In the genomic region with DNA sequence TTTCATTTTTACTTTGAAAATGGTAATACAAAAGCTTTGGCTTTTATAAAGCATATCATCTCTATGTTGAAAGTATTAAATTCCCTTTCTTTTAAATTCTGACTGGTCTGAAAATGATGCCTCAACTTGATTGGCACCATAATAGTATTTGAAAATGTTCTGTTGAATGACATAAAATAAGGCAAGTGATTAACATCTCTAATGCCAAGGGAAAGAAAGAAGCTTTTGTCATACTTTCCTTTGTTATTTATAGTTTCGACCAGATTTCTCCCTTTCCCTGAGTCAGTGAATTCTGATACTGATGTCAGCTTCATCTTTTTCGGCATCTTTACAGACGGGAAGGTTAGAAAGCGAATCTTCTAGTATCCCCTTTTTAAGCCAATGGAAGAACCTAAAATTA, we compare ENCODE assay signal across 30 cellular contexts.
"Had no signal": no experiment of that assay in that cellular context is flagged by ENCODE, and none has a peak within 500 bp of the region (broad histone marks: within the 10 kb centered on the region; RNA-seq: fewer than 3 reads in every experiment).

No MANE protein-coding gene starts in this region.

- DNase-seq: activated CD4-positive, alpha-beta T cell treated with anti-CD3 and anti-CD28 coated beads, Interleukin-2, amount 50 U/mL, for 1 hour; activated CD4-positive, CD25-positive, alpha-beta regulatory T cell treated with anti-CD3 and anti-CD28 coated beads, Interleukin-2, amount 50 U/mL, for 72 hours; activated gamma-delta T cell treated with Interleukin-2 at 50 U/mL for 16 hours; activated naive CD4-positive, alpha-beta T cell treated with anti-CD3 and anti-CD28 coated beads, Interleukin-2, amount 50 U/mL, for 16 hours; central memory CD4-positive, alpha-beta T cell; endodermal cell; foreskin fibroblast; islet precursor cell; left ventricle myocardium inferior; mucosa of descending colon; nephron progenitor cell; nucleus accumbens; pancreas; psoas muscle; stimulated activated CD4-positive, alpha-beta T cell treated with anti-CD3 and anti-CD28 coated beads, Interleukin-1b, Interleukin-23, amount 100 ng/mL, for 48 hours; stimulated activated CD4-positive, alpha-beta T cell treated with anti-CD3 and anti-CD28 coated beads, Interleukin-4, amount 100 ng/mL, for 4 hours; stimulated activated CD8-positive, alpha-beta memory T cell treated with anti-CD3 and anti-CD28 coated beads, Interleukin-4, amount 100 ng/mL, for 48 hours; stimulated activated naive CD8-positive, alpha-beta T cell treated with anti-CD3 and anti-CD28 coated beads, Interleukin-15, amount 100 ng/mL, for 72 hours; substantia nigra; T-helper 17 cell; T1000; thyroid gland; upper lobe of right lung had no signal

- H3K27me3 ChIP-seq: breast epithelium, pancreas, right atrium auricular region, thyroid gland, upper lobe of right lung had no signal

- H3K36me3 Mint-ChIP-seq: stimulated activated memory B cell treated with anti-CD40 and anti-IgM and Interleukin-4, amounts not matched to agents 10 μg/mL and 1 μg/mL and 100 μg/mL, for 72 hours had no signal

- ATAC-seq: esophagus mucosa; mucosa of descending colon; pancreas; psoas muscle; stimulated activated memory B cell treated with anti-CD40 and anti-IgM and Interleukin-4, amounts not matched to agents 10 μg/mL and 1 μg/mL and 100 μg/mL, for 72 hours; stimulated activated naive CD8-positive, alpha-beta T cell treated with anti-CD3 and anti-CD28 coated beads, Interleukin-15, amount 100 ng/mL, for 72 hours; T-helper 17 cell; upper lobe of right lung had no signal

- H3K4me3 Mint-ChIP-seq: dendritic cell treated with granulocyte-macrophage colony-stimulating factor and Interleukin-4, amounts not matched to agents 40 ng/mL and 50 ng/mL, for 4 days; endodermal cell; nephron progenitor cell; stimulated activated memory B cell treated with anti-CD40 and anti-IgM and Interleukin-4, amounts not matched to agents 10 μg/mL and 1 μg/mL and 100 μg/mL, for 72 hours; stimulated activated naive CD8-positive, alpha-beta T cell treated with anti-CD3 and anti-CD28 coated beads, Interleukin-15, amount 100 ng/mL, for 72 hours; T-helper 17 cell had no signal

- H3K9me3 ChIP-seq: breast epithelium, left ventricle myocardium inferior, mucosa of descending colon, pancreas, psoas muscle, right atrium auricular region, thyroid gland, upper lobe of right lung had no signal

- H3K4me3 ChIP-seq: breast epithelium, left ventricle myocardium inferior, lung, mucosa of descending colon, pancreas, psoas muscle, right atrium auricular region, smooth muscle cell, thyroid gland, upper lobe of right lung had no signal

- H3K36me3 ChIP-seq: breast epithelium, pancreas, right atrium auricular region, thyroid gland, upper lobe of right lung had no signal

- H3K27ac Mint-ChIP-seq: dendritic cell treated with granulocyte-macrophage colony-stimulating factor and Interleukin-4, amounts not matched to agents 40 ng/mL and 50 ng/mL, for 4 days; endodermal cell; nephron progenitor cell; stimulated activated memory B cell treated with anti-CD40 and anti-IgM and Interleukin-4, amounts not matched to agents 10 μg/mL and 1 μg/mL and 100 μg/mL, for 72 hours; T-helper 17 cell had no signal

- H3K27ac ChIP-seq: breast epithelium, left ventricle myocardium inferior, pancreas, psoas muscle, right atrium auricular region, thyroid gland, upper lobe of right lung had no signal

- H3K27me3 Mint-ChIP-seq: dendritic cell treated with granulocyte-macrophage colony-stimulating factor and Interleukin-4, amounts not matched to agents 40 ng/mL and 50 ng/mL, for 4 days; stimulated activated memory B cell treated with anti-CD40 and anti-IgM and Interleukin-4, amounts not matched to agents 10 μg/mL and 1 μg/mL and 100 μg/mL, for 72 hours; stimulated activated naive CD8-positive, alpha-beta T cell treated with anti-CD3 and anti-CD28 coated beads, Interleukin-15, amount 100 ng/mL, for 72 hours; T-helper 17 cell had no signal

- H3K4me2 ChIP-seq: smooth muscle cell had no signal

- H3K9me3 Mint-ChIP-seq: dendritic cell treated with granulocyte-macrophage colony-stimulating factor and Interleukin-4, amounts not matched to agents 40 ng/mL and 50 ng/mL, for 4 days; endodermal cell; nephron progenitor cell; stimulated activated memory B cell treated with anti-CD40 and anti-IgM and Interleukin-4, amounts not matched to agents 10 μg/mL and 1 μg/mL and 100 μg/mL, for 72 hours; stimulated activated naive CD8-positive, alpha-beta T cell treated with anti-CD3 and anti-CD28 coated beads, Interleukin-15, amount 100 ng/mL, for 72 hours had no signal
